Comparison of ENCODE assay signal across 13 cellular contexts in genomic region chr2:156221703-156222102, GRCh38.
"Had no signal": no experiment of that assay in that cellular context is flagged by ENCODE, and none has a peak within 500 bp of the region (broad histone marks: within the 10 kb centered on the region; RNA-seq: fewer than 3 reads in every experiment).

No MANE protein-coding gene starts in this region.

- DNase-seq: dermis blood vessel endothelial cell; dorsolateral prefrontal cortex; effector CD4-positive, alpha-beta T cell; effector memory CD4-positive, alpha-beta T cell; foreskin keratinocyte; heart left ventricle; left cardiac atrium; left lung; left ventricle myocardium superior; lower lobe of right lung; mesenchymal stem cell; mucosa of descending colon; naive B cell had no signal
